Comparison of ENCODE assay signal across 25 cellular contexts in genomic region chr5:66057239-66057638, GRCh38.
"Had no signal": no experiment of that assay in that cellular context is flagged by ENCODE, and none has a peak within 500 bp of the region (broad histone marks: within the 10 kb centered on the region; RNA-seq: fewer than 3 reads in every experiment).

No MANE protein-coding gene starts in this region.

- H3K27ac Mint-ChIP-seq: dendritic cell treated with granulocyte-macrophage colony-stimulating factor and Interleukin-4, amounts not matched to agents 40 ng/mL and 50 ng/mL, for 4 days; effector memory CD8-positive, alpha-beta T cell; endodermal cell; mesothelial cell of epicardium had no signal

- H3K4me1 Mint-ChIP-seq: endodermal cell had no signal

- H3K9me3 Mint-ChIP-seq: effector memory CD8-positive, alpha-beta T cell; immature natural killer cell had no signal

- FAIRE-seq: endothelial cell of umbilical vein, kidney had no signal

- ATAC-seq: effector memory CD8-positive, alpha-beta T cell; foreskin keratinocyte; gastroesophageal sphincter; heart left ventricle; left colon; left lobe of liver; left ventricle myocardium superior; lower lobe of right lung; mucosa of descending colon had no signal

- H3K27me3 ChIP-seq: colonic mucosa, esophagus muscularis mucosa, foreskin keratinocyte, gastroesophageal sphincter, heart left ventricle, hepatocyte had no signal

- H3K27me3 Mint-ChIP-seq: dendritic cell treated with granulocyte-macrophage colony-stimulating factor and Interleukin-4, amounts not matched to agents 40 ng/mL and 50 ng/mL, for 4 days; effector memory CD8-positive, alpha-beta T cell; naive B cell had no signal

- H3K36me3 ChIP-seq: colonic mucosa had no signal

- DNase-seq: colonic mucosa; cortex of kidney; effector CD8-positive, alpha-beta T cell; effector memory CD8-positive, alpha-beta T cell; endodermal cell; foreskin keratinocyte; heart left ventricle; hypothalamus; immature natural killer cell; islet precursor cell; kidney; kidney glomerular epithelial cell; left colon; left ventricle myocardium superior; lower lobe of right lung; mesenchymal stem cell; mucosa of descending colon; naive B cell had no signal

- H3K27ac ChIP-seq: colonic mucosa, esophagus muscularis mucosa, foreskin keratinocyte, gastroesophageal sphincter, heart left ventricle, hepatocyte, lower lobe of right lung had no signal

- H3K4me3 ChIP-seq: colonic mucosa, esophagus muscularis mucosa, gastroesophageal sphincter, heart left ventricle, hepatocyte, lower lobe of right lung, mucosa of descending colon had no signal

- H3K4me1 ChIP-seq: colonic mucosa, esophagus muscularis mucosa, foreskin keratinocyte, gastroesophageal sphincter, heart left ventricle, lower lobe of right lung had no signal

- H3K4me2 ChIP-seq: hepatocyte had no signal

- H2AFZ ChIP-seq: hepatocyte had no signal

- H3K9me3 ChIP-seq: colonic mucosa, esophagus muscularis mucosa, gastroesophageal sphincter, lower lobe of right lung, mucosa of descending colon had no signal

- H3K4me3 Mint-ChIP-seq: dendritic cell treated with granulocyte-macrophage colony-stimulating factor and Interleukin-4, amounts not matched to agents 40 ng/mL and 50 ng/mL, for 4 days; effector memory CD8-positive, alpha-beta T cell; endodermal cell; immature natural killer cell; mesothelial cell of epicardium; naive B cell had no signal
